10 cellular contexts compared by ENCODE assay signal in genomic region chr7:27167170-27167505, GRCh38. TPM values are rescaled to one million over a fixed set of nuclear protein-coding genes. Genes with fewer than 3 reads are reported as not detected.
DNase-seq lines count a peak whose midpoint lies in the region; ATAC-seq lines count a peak whose summit lies in the region.
"Had no signal": no experiment of that assay in that cellular context is flagged by ENCODE, and none has a peak within 500 bp of the region (broad histone marks: within the 10 kb centered on the region; RNA-seq: fewer than 3 reads in every experiment).

No MANE protein-coding gene starts in this region.

- in situ Hi-C loops in ACHN (cut with HindIII; ENCODE audit: low pct_ligation_motif_present, low pct_unique_long_range_greater_than_20kb, low sequenced_read_pairs) = loop anchor here (10.0 kb wide), 1 partner anchor 782 kb away; no protein-coding TSS in a partner anchor

- peaks cover 84% of the 10 kb centered on the region for H3K27me3 Mint-ChIP-seq in activated CD4-positive, alpha-beta memory T cell treated with anti-CD3 and anti-CD28 coated beads, Interleukin-2, amount 10 ng/mL, durations not matched to agents 7 days and 5 days

- H3K9me3 ChIP-seq in mucosa of rectum (ENCODE audit: control insufficient read depth in 2 of 2, low read length in 2 of 2) = no peaks in the 10 kb centered on the region
- H3K9me3 ChIP-seq: adrenal gland had no signal

- H3K9me3 Mint-ChIP-seq in activated CD4-positive, alpha-beta memory T cell treated with anti-CD3 and anti-CD28 coated beads, Interleukin-2, amount 10 ng/mL, durations not matched to agents 7 days and 5 days = no peaks in the 10 kb centered on the region

- POLR2A ChIA-PET in activated CD4-positive, alpha-beta memory T cell treated with anti-CD3 and anti-CD28 coated beads, Interleukin-2, amount 10 ng/mL, durations not matched to agents 7 days and 5 days (lab: Charles Lee) = no interaction called here

- peaks cover 14 to 28% of the 10 kb centered on the region in 2 donors for H3K4me1 ChIP-seq in mucosa of rectum (ENCODE audit: control insufficient read depth in 2 of 2, insufficient read depth in 2 of 2, low read length in 2 of 2)

- no peak overlapping the region for H3K4me3 Mint-ChIP-seq in activated CD4-positive, alpha-beta memory T cell treated with anti-CD3 and anti-CD28 coated beads, Interleukin-2, amount 10 ng/mL, durations not matched to agents 7 days and 5 days

- H3K4me1 Mint-ChIP-seq in activated CD4-positive, alpha-beta memory T cell treated with anti-CD3 and anti-CD28 coated beads, Interleukin-2, amount 10 ng/mL, durations not matched to agents 7 days and 5 days = peaks cover 13% of the 10 kb centered on the region

- no peak for ATAC-seq in GM19023 (IDR thresholded peaks at IDR 0.05; ENCODE audit: unreplicated experiment)
- no peak for ATAC-seq in GM21723 (IDR thresholded peaks at IDR 0.05; ENCODE audit: unreplicated experiment)
- ATAC-seq in activated CD4-positive, CD25-positive, alpha-beta regulatory T cell treated with anti-CD3 and anti-CD28 coated beads, Interleukin-2, amount 50 U/mL, for 24 hours = no peak

- no peaks in the 10 kb centered on the region for H3K36me3 Mint-ChIP-seq in activated CD4-positive, alpha-beta memory T cell treated with anti-CD3 and anti-CD28 coated beads, Interleukin-2, amount 10 ng/mL, durations not matched to agents 7 days and 5 days (ENCODE audit: low read depth)

- peak overlapping the region; percentile 81 to 96 for H3K9ac ChIP-seq in mucosa of rectum (ENCODE audit: low read depth in 1 of 2, low read length in 2 of 2)

- no peaks in the 10 kb centered on the region for H3K36me3 ChIP-seq in mucosa of rectum (ENCODE audit: control insufficient read depth in 2 of 2, insufficient read depth in 2 of 2, low read length in 2 of 2)
- H3K36me3 ChIP-seq: adrenal gland had no signal

- peak overlapping the region; percentile 91 to 92 for H3K27ac ChIP-seq in mucosa of rectum (ENCODE audit: low read depth in 2 of 2, low read length in 2 of 2)
- H3K27ac ChIP-seq: adrenal gland had no signal

- peaks cover 0 to 3% of the 10 kb centered on the region in 2 donors for H3K27me3 ChIP-seq in mucosa of rectum (ENCODE audit: control insufficient read depth in 2 of 2, insufficient read depth in 2 of 2, low read length in 2 of 2)

- CTCF ChIA-PET in activated CD4-positive, alpha-beta memory T cell treated with anti-CD3 and anti-CD28 coated beads, Interleukin-2, amount 10 ng/mL, durations not matched to agents 7 days and 5 days (lab: Charles Lee) = no interaction called here

- DNase-seq in ACHN = peak; percentile 92
- DNase-seq in GDM1 (lab: John Stamatoyannopoulos, UW) = peak; percentile 51
- no peak for DNase-seq in activated CD4-positive, alpha-beta memory T cell treated with anti-CD3 and anti-CD28 coated beads, Interleukin-2, amount 10 ng/mL, durations not matched to agents 7 days and 5 days
- no peak for DNase-seq in effector CD8-positive, alpha-beta T cell (lab: John Stamatoyannopoulos, UW)
- DNase-seq: IMR-90 had no signal

- H3K27ac Mint-ChIP-seq in activated CD4-positive, alpha-beta memory T cell treated with anti-CD3 and anti-CD28 coated beads, Interleukin-2, amount 10 ng/mL, durations not matched to agents 7 days and 5 days = peak overlapping the region; percentile 67

- H3K4me3 ChIP-seq in mucosa of rectum (ENCODE audit: low read length in 2 of 2) = peak overlapping the region; percentile 67 to 84
- H3K4me3 ChIP-seq: adrenal gland had no signal

RNA-seq across cellular contexts. Expression of gene HOXA9, which starts 1.8 kb away (rescaled TPM):
- total RNA-seq in activated CD4-positive, alpha-beta memory T cell treated with anti-CD3 and anti-CD28 coated beads, Interleukin-2, amount 10 ng/mL, durations not matched to agents 7 days and 5 days = not detected

RNA-seq across cellular contexts. Expression of gene HOXA10, which starts 7.0 kb away (rescaled TPM):
- not detected for total RNA-seq in activated CD4-positive, alpha-beta memory T cell treated with anti-CD3 and anti-CD28 coated beads, Interleukin-2, amount 10 ng/mL, durations not matched to agents 7 days and 5 days

RNA-seq across cellular contexts. Expression of gene HOXA7, which starts 10.7 kb away (rescaled TPM):
- not detected for total RNA-seq in activated CD4-positive, alpha-beta memory T cell treated with anti-CD3 and anti-CD28 coated beads, Interleukin-2, amount 10 ng/mL, durations not matched to agents 7 days and 5 days

RNA-seq across cellular contexts. Expression of gene HOXA3, which starts 14.8 kb away (rescaled TPM):
- total RNA-seq in activated CD4-positive, alpha-beta memory T cell treated with anti-CD3 and anti-CD28 coated beads, Interleukin-2, amount 10 ng/mL, durations not matched to agents 7 days and 5 days = not detected

RNA-seq across cellular contexts. Expression of gene HOXA11, which starts 17.9 kb away (rescaled TPM):
- total RNA-seq in activated CD4-positive, alpha-beta memory T cell treated with anti-CD3 and anti-CD28 coated beads, Interleukin-2, amount 10 ng/mL, durations not matched to agents 7 days and 5 days = not detected
- total RNA-seq: IMR-90 had no signal

Comparison
In these comparisons a context has a peak if more than half of its experiments do, and no peak if none do; other contexts are left out.
1. DNase-seq: peak in ACHN (single experiment) and GDM1 (single experiment); none in activated CD4-positive, alpha-beta memory T cell treated with anti-CD3 and anti-CD28 coated beads, Interleukin-2, amount 10 ng/mL, durations not matched to agents 7 days and 5 days (single experiment) and effector CD8-positive, alpha-beta T cell (single experiment).